ENCODE assay signal across 1 cellular context in the genomic region with DNA sequence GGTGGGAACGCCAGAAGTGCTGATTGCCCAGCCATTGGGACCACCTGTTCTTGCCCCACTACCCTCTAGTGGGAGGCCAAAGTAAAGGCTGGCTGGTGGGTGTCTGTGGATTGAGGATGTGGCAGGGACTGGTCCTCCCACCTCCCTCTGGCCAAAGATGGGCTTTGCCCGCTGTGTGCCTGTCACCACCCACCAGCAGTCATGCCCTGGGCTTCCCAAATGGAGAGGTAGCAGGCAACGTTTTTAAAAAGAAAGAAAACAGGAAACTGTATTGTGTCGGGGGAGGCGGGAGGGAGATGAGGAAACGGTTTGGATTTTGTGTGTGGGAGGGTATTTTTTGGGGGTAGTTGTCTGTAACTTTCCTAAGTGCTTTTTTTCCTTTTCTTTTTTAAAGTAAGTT.
TF ChIP-seq lines count a peak whose summit lies in the region.

No MANE protein-coding gene starts in this region.

TF ChIP-seq in GM23338, 12 proteins besides CTCF, POLR2A, EP300 and RAD21 (continued from another document):
- TF ChIP-seq REST (IDR thresholded peaks at IDR 0.05; ENCODE audit: unreplicated experiment), result no peak
- no peak for TF ChIP-seq EZH2phosphoT487 (IDR thresholded peaks at IDR 0.05; ENCODE audit: unreplicated experiment)
- TF ChIP-seq ZNF462 (CRISPR knock-in tag; IDR thresholded peaks at IDR 0.05), result no peak
- no peak for TF ChIP-seq ZNF331 (CRISPR knock-in tag; IDR thresholded peaks at IDR 0.05; ENCODE audit: low read depth)
- no peak for TF ChIP-seq ZNF114 (CRISPR knock-in tag; IDR thresholded peaks at IDR 0.05)
- TF ChIP-seq EZH2 (IDR thresholded peaks at IDR 0.05; ENCODE audit: low read depth, unreplicated experiment), result no peak
- no peak for TF ChIP-seq NANOG (IDR thresholded peaks at IDR 0.05; ENCODE audit: borderline replicate concordance)
- no peak for TF ChIP-seq JUNB (IDR thresholded peaks at IDR 0.05; ENCODE audit: unreplicated experiment)
- TF ChIP-seq CREB1 (CRISPR knock-in tag; IDR thresholded peaks at IDR 0.05; ENCODE audit: low read depth), result no peak
- no peak for TF ChIP-seq POLR2AphosphoS5 (IDR thresholded peaks at IDR 0.05; ENCODE audit: low read depth)
TF ChIP-seq in GM23338: peak in this region for 0.
